2 cellular contexts compared by ENCODE assay signal in the genomic region with DNA sequence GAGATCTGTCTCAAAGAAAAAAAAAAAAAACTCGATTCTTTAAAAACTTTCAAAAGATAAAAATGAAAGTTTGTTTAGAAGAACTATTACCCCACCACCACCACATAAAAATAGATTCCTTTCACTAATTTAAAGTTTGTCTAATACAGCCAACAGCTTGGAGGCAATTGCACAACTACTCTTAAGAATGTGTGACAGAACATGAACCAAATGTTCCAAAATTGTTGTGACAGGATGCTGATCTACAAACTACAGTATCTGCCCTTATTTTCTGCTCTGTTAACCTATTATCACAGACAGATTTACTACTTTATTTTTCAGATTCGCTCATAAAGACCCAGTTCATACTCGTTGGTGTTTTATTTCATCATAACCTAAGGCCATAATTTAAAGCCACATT.
TF ChIP-seq lines count a peak whose summit lies in the region.

No MANE protein-coding gene starts in this region.

TF ChIP-seq in SK-N-SH, 30 proteins besides CTCF, POLR2A, EP300 and RAD21 (continued from another document):
- no peak for TF ChIP-seq EZH2phosphoT487 (IDR thresholded peaks at IDR 0.05; ENCODE audit: borderline replicate concordance, low read depth)
- TF ChIP-seq, protein P1, sequence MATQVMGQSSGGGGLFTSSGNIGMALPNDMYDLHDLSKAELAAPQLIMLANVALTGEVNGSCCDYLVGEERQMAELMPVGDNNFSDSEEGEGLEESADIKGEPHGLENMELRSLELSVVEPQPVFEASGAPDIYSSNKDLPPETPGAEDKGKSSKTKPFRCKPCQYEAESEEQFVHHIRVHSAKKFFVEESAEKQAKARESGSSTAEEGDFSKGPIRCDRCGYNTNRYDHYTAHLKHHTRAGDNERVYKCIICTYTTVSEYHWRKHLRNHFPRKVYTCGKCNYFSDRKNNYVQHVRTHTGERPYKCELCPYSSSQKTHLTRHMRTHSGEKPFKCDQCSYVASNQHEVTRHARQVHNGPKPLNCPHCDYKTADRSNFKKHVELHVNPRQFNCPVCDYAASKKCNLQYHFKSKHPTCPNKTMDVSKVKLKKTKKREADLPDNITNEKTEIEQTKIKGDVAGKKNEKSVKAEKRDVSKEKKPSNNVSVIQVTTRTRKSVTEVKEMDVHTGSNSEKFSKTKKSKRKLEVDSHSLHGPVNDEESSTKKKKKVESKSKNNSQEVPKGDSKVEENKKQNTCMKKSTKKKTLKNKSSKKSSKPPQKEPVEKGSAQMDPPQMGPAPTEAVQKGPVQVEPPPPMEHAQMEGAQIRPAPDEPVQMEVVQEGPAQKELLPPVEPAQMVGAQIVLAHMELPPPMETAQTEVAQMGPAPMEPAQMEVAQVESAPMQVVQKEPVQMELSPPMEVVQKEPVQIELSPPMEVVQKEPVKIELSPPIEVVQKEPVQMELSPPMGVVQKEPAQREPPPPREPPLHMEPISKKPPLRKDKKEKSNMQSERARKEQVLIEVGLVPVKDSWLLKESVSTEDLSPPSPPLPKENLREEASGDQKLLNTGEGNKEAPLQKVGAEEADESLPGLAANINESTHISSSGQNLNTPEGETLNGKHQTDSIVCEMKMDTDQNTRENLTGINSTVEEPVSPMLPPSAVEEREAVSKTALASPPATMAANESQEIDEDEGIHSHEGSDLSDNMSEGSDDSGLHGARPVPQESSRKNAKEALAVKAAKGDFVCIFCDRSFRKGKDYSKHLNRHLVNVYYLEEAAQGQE (IDR thresholded peaks at IDR 0.05; ENCODE audit: low read depth, low read length): no peak
- TF ChIP-seq, protein P2, sequence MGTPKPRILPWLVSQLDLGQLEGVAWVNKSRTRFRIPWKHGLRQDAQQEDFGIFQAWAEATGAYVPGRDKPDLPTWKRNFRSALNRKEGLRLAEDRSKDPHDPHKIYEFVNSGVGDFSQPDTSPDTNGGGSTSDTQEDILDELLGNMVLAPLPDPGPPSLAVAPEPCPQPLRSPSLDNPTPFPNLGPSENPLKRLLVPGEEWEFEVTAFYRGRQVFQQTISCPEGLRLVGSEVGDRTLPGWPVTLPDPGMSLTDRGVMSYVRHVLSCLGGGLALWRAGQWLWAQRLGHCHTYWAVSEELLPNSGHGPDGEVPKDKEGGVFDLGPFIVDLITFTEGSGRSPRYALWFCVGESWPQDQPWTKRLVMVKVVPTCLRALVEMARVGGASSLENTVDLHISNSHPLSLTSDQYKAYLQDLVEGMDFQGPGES (IDR thresholded peaks at IDR 0.05; ENCODE audit: low read depth, low read length): no peak

TF ChIP-seq in SK-N-SH treated with all-trans-retinoic acid at 6 μM for 48 hours, 23 proteins besides CTCF, POLR2A, EP300 and RAD21 (continued from another document):
- TF ChIP-seq, protein P3, sequence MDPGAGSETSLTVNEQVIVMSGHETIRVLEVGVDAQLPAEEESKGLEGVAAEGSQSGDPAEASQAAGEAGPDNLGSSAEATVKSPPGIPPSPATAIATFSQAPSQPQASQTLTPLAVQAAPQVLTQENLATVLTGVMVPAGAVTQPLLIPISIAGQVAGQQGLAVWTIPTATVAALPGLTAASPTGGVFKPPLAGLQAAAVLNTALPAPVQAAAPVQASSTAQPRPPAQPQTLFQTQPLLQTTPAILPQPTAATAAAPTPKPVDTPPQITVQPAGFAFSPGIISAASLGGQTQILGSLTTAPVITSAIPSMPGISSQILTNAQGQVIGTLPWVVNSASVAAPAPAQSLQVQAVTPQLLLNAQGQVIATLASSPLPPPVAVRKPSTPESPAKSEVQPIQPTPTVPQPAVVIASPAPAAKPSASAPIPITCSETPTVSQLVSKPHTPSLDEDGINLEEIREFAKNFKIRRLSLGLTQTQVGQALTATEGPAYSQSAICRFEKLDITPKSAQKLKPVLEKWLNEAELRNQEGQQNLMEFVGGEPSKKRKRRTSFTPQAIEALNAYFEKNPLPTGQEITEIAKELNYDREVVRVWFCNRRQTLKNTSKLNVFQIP (CRISPR knock-in tag; IDR thresholded peaks at IDR 0.05; ENCODE audit: borderline replicate concordance, low read depth): no peak
- no peak for TF ChIP-seq ZNF8 (CRISPR knock-in tag; IDR thresholded peaks at IDR 0.05)
- TF ChIP-seq ZFP3 (CRISPR knock-in tag; IDR thresholded peaks at IDR 0.05): no peak
- TF ChIP-seq ARNTL (CRISPR knock-in tag; IDR thresholded peaks at IDR 0.05; ENCODE audit: borderline replicate concordance, low read depth): no peak
- no peak for TF ChIP-seq GLIS3 (CRISPR knock-in tag; IDR thresholded peaks at IDR 0.05)
- no peak for TF ChIP-seq CSDC2 (CRISPR knock-in tag; IDR thresholded peaks at IDR 0.05)
- TF ChIP-seq, protein P4, sequence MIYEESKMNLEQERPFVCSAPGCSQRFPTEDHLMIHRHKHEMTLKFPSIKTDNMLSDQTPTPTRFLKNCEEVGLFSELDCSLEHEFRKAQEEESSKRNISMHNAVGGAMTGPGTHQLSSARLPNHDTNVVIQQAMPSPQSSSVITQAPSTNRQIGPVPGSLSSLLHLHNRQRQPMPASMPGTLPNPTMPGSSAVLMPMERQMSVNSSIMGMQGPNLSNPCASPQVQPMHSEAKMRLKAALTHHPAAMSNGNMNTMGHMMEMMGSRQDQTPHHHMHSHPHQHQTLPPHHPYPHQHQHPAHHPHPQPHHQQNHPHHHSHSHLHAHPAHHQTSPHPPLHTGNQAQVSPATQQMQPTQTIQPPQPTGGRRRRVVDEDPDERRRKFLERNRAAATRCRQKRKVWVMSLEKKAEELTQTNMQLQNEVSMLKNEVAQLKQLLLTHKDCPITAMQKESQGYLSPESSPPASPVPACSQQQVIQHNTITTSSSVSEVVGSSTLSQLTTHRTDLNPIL (CRISPR knock-in tag; IDR thresholded peaks at IDR 0.05; ENCODE audit: low read depth): no peak
- TF ChIP-seq, protein P5, sequence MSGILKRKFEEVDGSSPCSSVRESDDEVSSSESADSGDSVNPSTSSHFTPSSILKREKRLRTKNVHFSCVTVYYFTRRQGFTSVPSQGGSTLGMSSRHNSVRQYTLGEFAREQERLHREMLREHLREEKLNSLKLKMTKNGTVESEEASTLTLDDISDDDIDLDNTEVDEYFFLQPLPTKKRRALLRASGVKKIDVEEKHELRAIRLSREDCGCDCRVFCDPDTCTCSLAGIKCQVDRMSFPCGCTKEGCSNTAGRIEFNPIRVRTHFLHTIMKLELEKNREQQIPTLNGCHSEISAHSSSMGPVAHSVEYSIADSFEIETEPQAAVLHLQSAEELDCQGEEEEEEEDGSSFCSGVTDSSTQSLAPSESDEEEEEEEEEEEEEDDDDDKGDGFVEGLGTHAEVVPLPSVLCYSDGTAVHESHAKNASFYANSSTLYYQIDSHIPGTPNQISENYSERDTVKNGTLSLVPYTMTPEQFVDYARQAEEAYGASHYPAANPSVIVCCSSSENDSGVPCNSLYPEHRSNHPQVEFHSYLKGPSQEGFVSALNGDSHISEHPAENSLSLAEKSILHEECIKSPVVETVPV (CRISPR knock-in tag; IDR thresholded peaks at IDR 0.05): no peak
- TF ChIP-seq, protein P6, sequence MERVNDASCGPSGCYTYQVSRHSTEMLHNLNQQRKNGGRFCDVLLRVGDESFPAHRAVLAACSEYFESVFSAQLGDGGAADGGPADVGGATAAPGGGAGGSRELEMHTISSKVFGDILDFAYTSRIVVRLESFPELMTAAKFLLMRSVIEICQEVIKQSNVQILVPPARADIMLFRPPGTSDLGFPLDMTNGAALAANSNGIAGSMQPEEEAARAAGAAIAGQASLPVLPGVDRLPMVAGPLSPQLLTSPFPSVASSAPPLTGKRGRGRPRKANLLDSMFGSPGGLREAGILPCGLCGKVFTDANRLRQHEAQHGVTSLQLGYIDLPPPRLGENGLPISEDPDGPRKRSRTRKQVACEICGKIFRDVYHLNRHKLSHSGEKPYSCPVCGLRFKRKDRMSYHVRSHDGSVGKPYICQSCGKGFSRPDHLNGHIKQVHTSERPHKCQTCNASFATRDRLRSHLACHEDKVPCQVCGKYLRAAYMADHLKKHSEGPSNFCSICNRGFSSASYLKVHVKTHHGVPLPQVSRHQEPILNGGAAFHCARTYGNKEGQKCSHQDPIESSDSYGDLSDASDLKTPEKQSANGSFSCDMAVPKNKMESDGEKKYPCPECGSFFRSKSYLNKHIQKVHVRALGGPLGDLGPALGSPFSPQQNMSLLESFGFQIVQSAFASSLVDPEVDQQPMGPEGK (CRISPR knock-in tag; IDR thresholded peaks at IDR 0.05; ENCODE audit: borderline replicate concordance): no peak
- no peak for TF ChIP-seq PPARA (CRISPR knock-in tag; IDR thresholded peaks at IDR 0.05; ENCODE audit: borderline replicate concordance)
- TF ChIP-seq OSR1 (CRISPR knock-in tag; IDR thresholded peaks at IDR 0.05): no peak
- TF ChIP-seq TCF4 (CRISPR knock-in tag; IDR thresholded peaks at IDR 0.05; ENCODE audit: borderline replicate concordance): no peak
